Comparison of ENCODE assay signal across 34 cellular contexts in genomic region chr7:107344799-107345198, GRCh38.
"Had no signal": no experiment of that assay in that cellular context is flagged by ENCODE, and none has a peak within 500 bp of the region (broad histone marks: within the 10 kb centered on the region; RNA-seq: fewer than 3 reads in every experiment).

No MANE protein-coding gene starts in this region.

- H3K27ac ChIP-seq: brain microvascular endothelial cell, esophagus muscularis mucosa, foreskin keratinocyte, gastrocnemius medialis, heart right ventricle, WERI-Rb-1 had no signal

- H3K9me3 Mint-ChIP-seq: activated B cell treated with CpG ODN at 0.5 μM for 24 hours; central memory CD8-positive, alpha-beta T cell; effector memory CD8-positive, alpha-beta T cell had no signal

- FAIRE-seq: astrocyte, bronchial epithelial cell, colon had no signal

- H3K4me1 ChIP-seq: esophagus muscularis mucosa, foreskin keratinocyte, gastrocnemius medialis, heart right ventricle had no signal

- H3K27me3 ChIP-seq: brain microvascular endothelial cell, esophagus muscularis mucosa, foreskin keratinocyte, gastrocnemius medialis, heart right ventricle had no signal

- H3K36me3 ChIP-seq: brain microvascular endothelial cell, esophagus muscularis mucosa, gastrocnemius medialis, heart right ventricle, WERI-Rb-1 had no signal

- H3K27ac Mint-ChIP-seq: activated B cell treated with CpG ODN at 0.5 μM for 24 hours; activated CD4-positive, alpha-beta memory T cell treated with anti-CD3 and anti-CD28 coated beads, Interleukin-2, amount 10 ng/mL, durations not matched to agents 7 days and 5 days; activated CD4-positive, alpha-beta T cell treated with anti-CD3 and anti-CD28 coated beads, Interleukin-2, amount 10 ng/mL, durations not matched to agents 24 days and 14 days; activated naive CD8-positive, alpha-beta T cell; activated T-cell treated with anti-CD3 and anti-CD28 coated beads, Interleukin-2, amount 50 U/mL, for 24 hours; activated T-cell treated with anti-CD3 and anti-CD28 coated beads, Interleukin-2, amount 50 U/mL, for 72 hours; effector memory CD8-positive, alpha-beta T cell; T-helper 17 cell; T-helper 2 cell treated with Interferon-gamma antibody and Interleukin-4, amounts not matched to agents 5 μg/mL and 100 μg/mL, for 36 hours had no signal

- ATAC-seq: activated CD4-positive, CD25-positive, alpha-beta regulatory T cell treated with anti-CD3 and anti-CD28 coated beads, Interleukin-2, amount 50 U/mL, for 24 hours; activated T-cell treated with anti-CD3 and anti-CD28 coated beads, Interleukin-2, amount 50 U/mL, for 72 hours; effector memory CD8-positive, alpha-beta T cell; foreskin keratinocyte; gastrocnemius medialis; heart right ventricle; T-helper 17 cell had no signal

- H3K4me3 Mint-ChIP-seq: activated B cell treated with CpG ODN at 0.5 μM for 24 hours; activated CD4-positive, alpha-beta memory T cell treated with anti-CD3 and anti-CD28 coated beads, Interleukin-2, amount 10 ng/mL, durations not matched to agents 7 days and 5 days; activated CD4-positive, alpha-beta T cell treated with anti-CD3 and anti-CD28 coated beads, Interleukin-2, amount 10 ng/mL, durations not matched to agents 24 days and 14 days; activated naive CD8-positive, alpha-beta T cell; activated T-cell treated with anti-CD3 and anti-CD28 coated beads, Interleukin-2, amount 50 U/mL, for 24 hours; activated T-cell treated with anti-CD3 and anti-CD28 coated beads, Interleukin-2, amount 50 U/mL, for 72 hours; central memory CD8-positive, alpha-beta T cell; effector memory CD8-positive, alpha-beta T cell; T-helper 17 cell; T-helper 2 cell treated with Interferon-gamma antibody and Interleukin-4, amounts not matched to agents 5 μg/mL and 100 μg/mL, for 36 hours had no signal

- H3K4me1 Mint-ChIP-seq: activated CD4-positive, alpha-beta T cell treated with anti-CD3 and anti-CD28 coated beads, Interleukin-2, amount 10 ng/mL, durations not matched to agents 24 days and 14 days had no signal

- H3K4me3 ChIP-seq: esophagus muscularis mucosa, gastrocnemius medialis, heart right ventricle had no signal

- DNase-seq: activated B cell treated with CpG ODN at 0.5 μM for 24 hours; activated CD4-positive, alpha-beta memory T cell treated with anti-CD3 and anti-CD28 coated beads, Interleukin-2, amount 10 ng/mL, durations not matched to agents 7 days and 5 days; activated CD4-positive, alpha-beta T cell treated with anti-CD3 and anti-CD28 coated beads, Interleukin-2, amount 10 ng/mL, durations not matched to agents 24 days and 14 days; activated CD8-positive, alpha-beta memory T cell treated with anti-CD3 and anti-CD28 coated beads, Interleukin-2, amount 50 U/mL, for 48 hours; activated effector memory CD4-positive, alpha-beta T cell treated with Interleukin-2 at 50 U/mL for 16 hours; activated gamma-delta T cell treated with Interleukin-2 at 50 U/mL for 16 hours; activated naive CD4-positive, alpha-beta T cell treated with anti-CD3 and anti-CD28 coated beads, Interleukin-2, amount 50 U/mL, for 16 hours; activated naive CD4-positive, alpha-beta T cell treated with Interleukin-2 at 50 U/mL for 16 hours; activated T-cell treated with anti-CD3 and anti-CD28 coated beads for 4 hours; activated T-cell treated with anti-CD3 and anti-CD28 coated beads, Interleukin-2, amount 50 U/mL, for 24 hours; activated T-cell treated with anti-CD3 and anti-CD28 coated beads, Interleukin-2, amount 50 U/mL, for 72 hours; amniotic stem cell; anterior cingulate cortex; brain microvascular endothelial cell; cortex of kidney; dermis blood vessel endothelial cell; effector CD4-positive, alpha-beta T cell; effector memory CD8-positive, alpha-beta T cell; erythroblast; foreskin keratinocyte; gastrocnemius medialis; heart right ventricle; T-helper 1 cell; T-helper 17 cell; T1000; WERI-Rb-1 had no signal
